ENCODE assay signal across 10 cellular contexts in the genomic region with DNA sequence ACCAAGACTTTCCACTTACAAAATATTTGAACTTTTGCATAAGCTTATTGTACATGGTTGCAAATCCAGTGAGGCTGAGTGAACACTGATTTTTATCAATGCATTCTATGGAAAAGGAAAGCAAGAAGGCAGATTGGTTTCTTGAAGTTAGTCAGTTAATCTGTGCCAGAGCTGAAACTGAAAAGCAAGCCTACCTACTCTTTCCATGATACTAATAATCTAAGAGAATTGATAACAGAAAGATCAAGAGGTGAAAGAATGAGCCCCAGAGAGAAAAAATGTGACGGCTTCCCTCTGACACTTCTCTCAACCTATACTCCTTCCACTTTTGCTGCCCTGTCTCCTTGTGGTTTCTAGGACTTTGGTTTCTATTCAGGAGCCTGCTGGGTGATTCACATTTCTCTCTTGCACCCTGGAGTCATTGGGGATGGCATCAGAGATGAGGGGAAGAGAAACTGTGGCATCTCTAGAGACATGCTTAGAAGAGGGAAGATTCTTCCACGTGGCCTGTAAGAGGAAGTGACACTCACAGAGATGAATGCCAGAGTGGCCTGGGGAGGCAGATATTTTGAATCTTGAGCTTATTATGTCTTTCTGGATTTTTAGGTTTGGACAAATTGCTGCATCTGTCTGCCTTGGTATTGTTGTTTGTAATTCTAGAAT.
A peak's percentile ranks its signal among the peaks of the same experiment; 100 is the strongest.
DNase-seq lines count a peak whose midpoint lies in the region; ATAC-seq and TF ChIP-seq lines count a peak whose summit lies in the region.
"Had no signal": no experiment of that assay in that cellular context is flagged by ENCODE, and none has a peak within 500 bp of the region (broad histone marks: within the 10 kb centered on the region; RNA-seq: fewer than 3 reads in every experiment).

No MANE protein-coding gene starts in this region.

- H3K4me1 Mint-ChIP-seq in endothelial cell (ENCODE audit: unreplicated experiment): no peaks in the 10 kb centered on the region

- ATAC-seq in GM21360 (IDR thresholded peaks at IDR 0.05; ENCODE audit: unreplicated experiment): peak; percentile 92
- peak; percentile 96 for ATAC-seq in HG03097 (IDR thresholded peaks at IDR 0.05; ENCODE audit: low FRiP score, unreplicated experiment)

- H3K27me3 Mint-ChIP-seq in endothelial cell (ENCODE audit: unreplicated experiment): no peaks in the 10 kb centered on the region

- DNase-seq in EH (ENCODE audit: low read depth) (peak; percentile 11), RPMI8226 (peak; percentile 21), GOT3 (lab: John Stamatoyannopoulos, UW) (no peak), endothelial cell (ENCODE audit: low spot score) (no peak), activated T-cell treated with anti-CD3 and anti-CD28 coated beads for 4 hours (no peak)
- no peak for DNase-seq in stimulated activated CD4-positive, alpha-beta T cell treated with anti-CD3 and anti-CD28 coated beads, Interleukin-12 subunit alpha, Interleukin-12 subunit beta, amount 100 ng/mL, for 4 hours
- DNase-seq: activated CD4-positive, alpha-beta T cell treated with anti-CD3 and anti-CD28 coated beads for 1 hour; NCI-H774 had no signal

- no peak for TF ChIP-seq CTCF in endothelial cell (IDR thresholded peaks at IDR 0.05; ENCODE audit: unreplicated experiment)

- H3K27ac Mint-ChIP-seq in endothelial cell (ENCODE audit: unreplicated experiment): no peak overlapping the region

- no peaks in the 10 kb centered on the region for H3K36me3 Mint-ChIP-seq in endothelial cell (ENCODE audit: low read depth, unreplicated experiment)

- H3K4me3 Mint-ChIP-seq in endothelial cell (ENCODE audit: unreplicated experiment): no peak overlapping the region

- no peaks in the 10 kb centered on the region for H3K9me3 Mint-ChIP-seq in endothelial cell (ENCODE audit: unreplicated experiment)

Comparison
In these comparisons a context has a peak if more than half of its experiments do, and no peak if none do; other contexts are left out.
1. DNase-seq: peak in EH (single experiment) and RPMI8226 (single experiment); none in GOT3 (single experiment), endothelial cell (single experiment), activated T-cell treated with anti-CD3 and anti-CD28 coated beads for 4 hours (single experiment) and stimulated activated CD4-positive, alpha-beta T cell treated with anti-CD3 and anti-CD28 coated beads, Interleukin-12 subunit alpha, Interleukin-12 subunit beta, amount 100 ng/mL, for 4 hours (single experiment).